In the genomic region with DNA sequence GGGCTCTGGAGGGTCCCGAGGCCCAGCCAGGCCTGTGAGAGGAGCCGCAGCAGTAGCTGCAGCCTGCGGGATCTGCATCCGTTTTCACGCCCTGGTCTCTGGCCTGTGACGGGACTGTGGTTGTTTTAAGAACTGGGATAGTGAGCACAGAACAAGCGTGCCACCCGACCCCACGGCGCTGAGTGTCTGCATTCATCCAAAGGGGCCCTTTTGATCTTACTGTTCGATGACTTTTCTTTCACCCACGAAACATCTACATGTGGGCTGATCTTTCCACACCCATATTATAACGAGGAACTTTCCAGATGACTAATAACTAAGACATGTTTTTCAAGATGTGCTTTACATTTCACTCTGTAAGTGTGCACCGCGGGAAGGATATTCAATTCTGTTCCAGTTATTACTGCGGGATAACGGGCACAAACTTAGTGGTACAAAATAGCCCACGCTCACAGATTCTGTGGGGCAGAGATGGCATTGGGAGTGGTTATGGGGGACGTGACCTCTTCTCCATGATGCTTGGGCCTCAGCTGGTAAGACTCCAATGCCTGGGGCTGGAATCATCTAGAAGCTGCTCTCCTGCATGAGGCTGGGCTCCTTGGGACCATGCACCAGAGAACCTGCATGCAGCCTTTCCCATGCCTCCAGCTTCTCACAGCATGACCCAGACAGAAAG, we compare ENCODE assay signal across 13 cellular contexts.
DNase-seq lines count a peak whose midpoint lies in the region; ATAC-seq and TF ChIP-seq lines count a peak whose summit lies in the region.
"Had no signal": no experiment of that assay in that cellular context is flagged by ENCODE, and none has a peak within 500 bp of the region (broad histone marks: within the 10 kb centered on the region; RNA-seq: fewer than 3 reads in every experiment).

No MANE protein-coding gene starts in this region.

- no peaks in the 10 kb centered on the region for H3K27me3 ChIP-seq in ovary
- H3K27me3 ChIP-seq: SJSA1, upper lobe of left lung had no signal

- POLR2A ChIA-PET in RWPE1 (lab: Yijun Ruan, JAX; ENCODE audit: low non-redundant PET), result no interaction called here

- DNase-seq in EL (peak; percentile 61), RWPE1 (ENCODE audit: low spot score) (peak; percentile 77), fibroblast of peridontal ligament (ENCODE audit: extremely low read depth) (peak; percentile 16), OCI-M1 (lab: John Stamatoyannopoulos, UW) (no peak), ovary (no peak)
- DNase-seq in stimulated activated CD4-positive, alpha-beta T cell treated with anti-CD3 and anti-CD28 coated beads, Interleukin-4, amount 100 ng/mL, for 24 hours, result peak; percentile 57
- DNase-seq: midbrain, NCI-H510A treated with DMSO at 0.1 percent for 48 hours, small intestine had no signal

- H3K36me3 ChIP-seq in ovary, result no peaks in the 10 kb centered on the region
- H3K36me3 ChIP-seq: SJSA1, upper lobe of left lung had no signal

- H3K27ac ChIP-seq in RWPE1 (peak overlapping the region; percentile 45), ovary (no peak overlapping the region)
- H3K27ac ChIP-seq: SJSA1, upper lobe of left lung had no signal

- 86 to 92% (median 90%) methylated on average over 19 of the region's 19 CpGs for WGBS in ovary, 3 donors

- no peak for TF ChIP-seq POLR2A in ovary (IDR thresholded peaks at IDR 0.05)

- intact Hi-C loops in ovary (cut with DNase I), result no loop called here

- no peaks in the 10 kb centered on the region for H3K9me3 ChIP-seq in ovary
- H3K9me3 ChIP-seq: SJSA1, upper lobe of left lung had no signal

- no peak for TF ChIP-seq EP300 in ovary (IDR thresholded peaks at IDR 0.05)

- no peaks in the 10 kb centered on the region for H3K4me1 ChIP-seq in ovary (ENCODE audit: insufficient read depth)

- no peak overlapping the region for H3K4me3 ChIP-seq in ovary
- H3K4me3 ChIP-seq: SJSA1, upper lobe of left lung had no signal

- TF ChIP-seq CTCF in RWPE1 (conservative IDR thresholded peaks at IDR 0.05; ENCODE audit: low read depth) (no peak), ovary (IDR thresholded peaks at IDR 0.05) (no peak)

- CTCF ChIA-PET in RWPE1 (lab: Yijun Ruan, JAX), result no interaction called here

- ATAC-seq in SK-N-SH treated with all-trans-retinoic acid at 6 μM for 48 hours (no peak), GM18511 (IDR thresholded peaks at IDR 0.05; ENCODE audit: unreplicated experiment) (no peak)

TF ChIP-seq in SK-N-SH treated with all-trans-retinoic acid at 6 μM for 48 hours, 23 proteins besides CTCF, POLR2A, EP300 and RAD21:
- TF ChIP-seq RARB (CRISPR knock-in tag; IDR thresholded peaks at IDR 0.05) (no peak), ZNF70 (CRISPR knock-in tag; IDR thresholded peaks at IDR 0.05) (no peak), TOX (CRISPR knock-in tag; IDR thresholded peaks at IDR 0.05; ENCODE audit: borderline replicate concordance) (no peak), GLIS3 (CRISPR knock-in tag; IDR thresholded peaks at IDR 0.05) (no peak), ARNTL (CRISPR knock-in tag; IDR thresholded peaks at IDR 0.05; ENCODE audit: borderline replicate concordance, low read depth) (no peak), OSR1 (CRISPR knock-in tag; IDR thresholded peaks at IDR 0.05) (no peak), BACH2 (CRISPR knock-in tag; IDR thresholded peaks at IDR 0.05; ENCODE audit: borderline replicate concordance) (no peak), SNAI2 (CRISPR knock-in tag; IDR thresholded peaks at IDR 0.05) (no peak)
- TF ChIP-seq, protein P1, sequence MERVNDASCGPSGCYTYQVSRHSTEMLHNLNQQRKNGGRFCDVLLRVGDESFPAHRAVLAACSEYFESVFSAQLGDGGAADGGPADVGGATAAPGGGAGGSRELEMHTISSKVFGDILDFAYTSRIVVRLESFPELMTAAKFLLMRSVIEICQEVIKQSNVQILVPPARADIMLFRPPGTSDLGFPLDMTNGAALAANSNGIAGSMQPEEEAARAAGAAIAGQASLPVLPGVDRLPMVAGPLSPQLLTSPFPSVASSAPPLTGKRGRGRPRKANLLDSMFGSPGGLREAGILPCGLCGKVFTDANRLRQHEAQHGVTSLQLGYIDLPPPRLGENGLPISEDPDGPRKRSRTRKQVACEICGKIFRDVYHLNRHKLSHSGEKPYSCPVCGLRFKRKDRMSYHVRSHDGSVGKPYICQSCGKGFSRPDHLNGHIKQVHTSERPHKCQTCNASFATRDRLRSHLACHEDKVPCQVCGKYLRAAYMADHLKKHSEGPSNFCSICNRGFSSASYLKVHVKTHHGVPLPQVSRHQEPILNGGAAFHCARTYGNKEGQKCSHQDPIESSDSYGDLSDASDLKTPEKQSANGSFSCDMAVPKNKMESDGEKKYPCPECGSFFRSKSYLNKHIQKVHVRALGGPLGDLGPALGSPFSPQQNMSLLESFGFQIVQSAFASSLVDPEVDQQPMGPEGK (CRISPR knock-in tag; IDR thresholded peaks at IDR 0.05; ENCODE audit: borderline replicate concordance), result no peak
- TF ChIP-seq, protein P2, sequence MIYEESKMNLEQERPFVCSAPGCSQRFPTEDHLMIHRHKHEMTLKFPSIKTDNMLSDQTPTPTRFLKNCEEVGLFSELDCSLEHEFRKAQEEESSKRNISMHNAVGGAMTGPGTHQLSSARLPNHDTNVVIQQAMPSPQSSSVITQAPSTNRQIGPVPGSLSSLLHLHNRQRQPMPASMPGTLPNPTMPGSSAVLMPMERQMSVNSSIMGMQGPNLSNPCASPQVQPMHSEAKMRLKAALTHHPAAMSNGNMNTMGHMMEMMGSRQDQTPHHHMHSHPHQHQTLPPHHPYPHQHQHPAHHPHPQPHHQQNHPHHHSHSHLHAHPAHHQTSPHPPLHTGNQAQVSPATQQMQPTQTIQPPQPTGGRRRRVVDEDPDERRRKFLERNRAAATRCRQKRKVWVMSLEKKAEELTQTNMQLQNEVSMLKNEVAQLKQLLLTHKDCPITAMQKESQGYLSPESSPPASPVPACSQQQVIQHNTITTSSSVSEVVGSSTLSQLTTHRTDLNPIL (CRISPR knock-in tag; IDR thresholded peaks at IDR 0.05; ENCODE audit: low read depth), result no peak
- TF ChIP-seq, protein P3, sequence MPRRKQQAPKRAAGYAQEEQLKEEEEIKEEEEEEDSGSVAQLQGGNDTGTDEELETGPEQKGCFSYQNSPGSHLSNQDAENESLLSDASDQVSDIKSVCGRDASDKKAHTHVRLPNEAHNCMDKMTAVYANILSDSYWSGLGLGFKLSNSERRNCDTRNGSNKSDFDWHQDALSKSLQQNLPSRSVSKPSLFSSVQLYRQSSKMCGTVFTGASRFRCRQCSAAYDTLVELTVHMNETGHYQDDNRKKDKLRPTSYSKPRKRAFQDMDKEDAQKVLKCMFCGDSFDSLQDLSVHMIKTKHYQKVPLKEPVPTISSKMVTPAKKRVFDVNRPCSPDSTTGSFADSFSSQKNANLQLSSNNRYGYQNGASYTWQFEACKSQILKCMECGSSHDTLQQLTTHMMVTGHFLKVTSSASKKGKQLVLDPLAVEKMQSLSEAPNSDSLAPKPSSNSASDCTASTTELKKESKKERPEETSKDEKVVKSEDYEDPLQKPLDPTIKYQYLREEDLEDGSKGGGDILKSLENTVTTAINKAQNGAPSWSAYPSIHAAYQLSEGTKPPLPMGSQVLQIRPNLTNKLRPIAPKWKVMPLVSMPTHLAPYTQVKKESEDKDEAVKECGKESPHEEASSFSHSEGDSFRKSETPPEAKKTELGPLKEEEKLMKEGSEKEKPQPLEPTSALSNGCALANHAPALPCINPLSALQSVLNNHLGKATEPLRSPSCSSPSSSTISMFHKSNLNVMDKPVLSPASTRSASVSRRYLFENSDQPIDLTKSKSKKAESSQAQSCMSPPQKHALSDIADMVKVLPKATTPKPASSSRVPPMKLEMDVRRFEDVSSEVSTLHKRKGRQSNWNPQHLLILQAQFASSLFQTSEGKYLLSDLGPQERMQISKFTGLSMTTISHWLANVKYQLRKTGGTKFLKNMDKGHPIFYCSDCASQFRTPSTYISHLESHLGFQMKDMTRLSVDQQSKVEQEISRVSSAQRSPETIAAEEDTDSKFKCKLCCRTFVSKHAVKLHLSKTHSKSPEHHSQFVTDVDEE (CRISPR knock-in tag; IDR thresholded peaks at IDR 0.05), result no peak
- TF ChIP-seq, protein P4, sequence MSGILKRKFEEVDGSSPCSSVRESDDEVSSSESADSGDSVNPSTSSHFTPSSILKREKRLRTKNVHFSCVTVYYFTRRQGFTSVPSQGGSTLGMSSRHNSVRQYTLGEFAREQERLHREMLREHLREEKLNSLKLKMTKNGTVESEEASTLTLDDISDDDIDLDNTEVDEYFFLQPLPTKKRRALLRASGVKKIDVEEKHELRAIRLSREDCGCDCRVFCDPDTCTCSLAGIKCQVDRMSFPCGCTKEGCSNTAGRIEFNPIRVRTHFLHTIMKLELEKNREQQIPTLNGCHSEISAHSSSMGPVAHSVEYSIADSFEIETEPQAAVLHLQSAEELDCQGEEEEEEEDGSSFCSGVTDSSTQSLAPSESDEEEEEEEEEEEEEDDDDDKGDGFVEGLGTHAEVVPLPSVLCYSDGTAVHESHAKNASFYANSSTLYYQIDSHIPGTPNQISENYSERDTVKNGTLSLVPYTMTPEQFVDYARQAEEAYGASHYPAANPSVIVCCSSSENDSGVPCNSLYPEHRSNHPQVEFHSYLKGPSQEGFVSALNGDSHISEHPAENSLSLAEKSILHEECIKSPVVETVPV (CRISPR knock-in tag; IDR thresholded peaks at IDR 0.05), result no peak

Comparison
In these comparisons a context has a peak if more than half of its experiments do, and no peak if none do; other contexts are left out.
1. DNase-seq: peak in EL (single experiment), RWPE1 (single experiment), fibroblast of peridontal ligament (single experiment) and stimulated activated CD4-positive, alpha-beta T cell treated with anti-CD3 and anti-CD28 coated beads, Interleukin-4, amount 100 ng/mL, for 24 hours (single experiment); none in OCI-M1 (single experiment) and ovary (0 of 5).